8 cellular contexts compared by ENCODE assay signal in the genomic region with DNA sequence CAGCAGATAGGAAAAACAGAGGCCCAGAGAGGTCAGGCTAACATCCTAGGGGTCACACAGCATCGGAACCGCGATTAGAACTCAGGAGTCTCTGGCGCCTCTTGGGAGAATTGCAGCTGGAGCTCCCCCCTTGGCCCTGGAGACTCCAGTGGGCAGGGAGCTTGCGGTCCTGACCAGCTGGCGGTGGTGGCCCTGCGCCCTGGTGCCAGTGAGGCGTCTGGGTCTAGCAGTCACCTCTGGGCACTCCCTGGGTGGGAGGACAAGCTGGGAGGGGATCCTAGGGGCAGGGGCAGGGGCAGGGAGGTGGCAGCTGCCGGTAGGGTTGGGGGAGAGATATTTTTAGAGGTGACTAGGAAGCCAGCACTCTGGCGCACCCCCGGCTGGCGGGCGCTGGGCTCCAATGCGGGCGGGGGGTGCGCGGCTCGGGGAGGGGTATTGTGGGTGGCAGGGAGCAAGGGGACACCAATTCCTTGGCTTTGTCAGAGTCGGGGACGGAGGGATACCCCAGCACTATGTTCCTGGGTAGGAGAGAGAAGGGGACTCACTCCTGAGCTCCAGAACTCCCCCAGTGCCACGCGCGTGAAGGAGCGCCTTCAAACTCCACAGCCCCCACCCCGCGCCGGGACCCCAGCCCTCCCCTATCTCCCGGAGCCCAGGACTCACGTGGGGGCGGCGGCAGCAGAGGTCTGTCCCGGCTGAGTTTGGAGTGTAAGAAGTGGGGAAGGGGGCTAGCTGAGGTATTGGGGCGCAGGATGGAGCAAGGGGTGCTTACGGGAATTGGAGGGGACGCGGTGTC. TPM values are rescaled to one million over a fixed set of nuclear protein-coding genes. Genes with fewer than 3 reads are reported as not detected.
DNase-seq lines count a peak whose midpoint lies in the region; ATAC-seq and TF ChIP-seq lines count a peak whose summit lies in the region.

No MANE protein-coding gene starts in this region.

- peak overlapping the region; percentile 79 for H3K4me3 Mint-ChIP-seq in activated T-cell treated with anti-CD3 and anti-CD28 coated beads, Interleukin-2, amount 50 U/mL, for 24 hours
- peak overlapping the region; percentile 93 for H3K4me3 Mint-ChIP-seq in activated naive CD8-positive, alpha-beta T cell

- no peaks in the 10 kb centered on the region for H3K36me3 Mint-ChIP-seq in activated T-cell treated with anti-CD3 and anti-CD28 coated beads, Interleukin-2, amount 50 U/mL, for 24 hours (ENCODE audit: low read depth)
- no peaks in the 10 kb centered on the region for H3K36me3 Mint-ChIP-seq in activated naive CD8-positive, alpha-beta T cell

- ATAC-seq in GM19328 (IDR thresholded peaks at IDR 0.05; ENCODE audit: unreplicated experiment) (no peak), GM21619 (IDR thresholded peaks at IDR 0.05; ENCODE audit: unreplicated experiment) (no peak), sciatic nerve (no peak)

- DNase-seq in activated T-cell treated with anti-CD3 and anti-CD28 coated beads, Interleukin-2, amount 50 U/mL, for 24 hours, result peak; percentile 44
- no peak for DNase-seq in activated T-cell treated with anti-CD3 and anti-CD28 coated beads, Interleukin-2, amount 50 U/mL, for 1 hour
- DNase-seq in kidney epithelial cell (ENCODE audit: low read depth) (no peak), transverse colon (no peak), sciatic nerve (ENCODE audit: low spot score) (no peak)

- H3K27me3 Mint-ChIP-seq in activated T-cell treated with anti-CD3 and anti-CD28 coated beads, Interleukin-2, amount 50 U/mL, for 24 hours, result peaks cover 31% of the 10 kb centered on the region
- H3K27me3 Mint-ChIP-seq in activated naive CD8-positive, alpha-beta T cell, result peaks cover 7% of the 10 kb centered on the region

- peak overlapping the region; percentile 72 for H3K4me3 ChIP-seq in kidney epithelial cell (ENCODE audit: low read depth, low read length)
- peak overlapping the region; percentile 39 to 64 (median 54) for H3K4me3 ChIP-seq in transverse colon

- TF ChIP-seq POLR2A in transverse colon (IDR thresholded peaks at IDR 0.05), result no peak

- no peak overlapping the region for H3K27ac ChIP-seq in transverse colon

- TF ChIP-seq EP300 in transverse colon (IDR thresholded peaks at IDR 0.05; ENCODE audit: low read depth), result no peak

- no peaks in the 10 kb centered on the region for H3K36me3 ChIP-seq in kidney epithelial cell (ENCODE audit: control insufficient read depth, insufficient read depth, low read length)
- no peaks in the 10 kb centered on the region for H3K36me3 ChIP-seq in transverse colon

- in situ Hi-C loops in transverse colon (cut with MboI; ENCODE audit: low pct_ligation_motif_present in 1 of 4, low pct_unique_long_range_greater_than_20kb in 1 of 4, low sequenced_read_pairs in 3 of 4), result loop anchor here in 2 of 4 donors (5.0 kb wide), 2 partner anchors 48 to 53 kb away; no protein-coding TSS in a partner anchor

- H3K27me3 ChIP-seq in kidney epithelial cell (ENCODE audit: control insufficient read depth, insufficient read depth, low read length), result peaks cover 45% of the 10 kb centered on the region
- H3K27me3 ChIP-seq in transverse colon, result peaks cover 37% of the 10 kb centered on the region

- WGBS in transverse colon (ENCODE audit: low coverage in 1 of 2), 2 donors, result 10% methylated on average over 34 of the region's 36 CpGs; no CpG with 5 or more reads in 1 of the 2 donors

- no peak overlapping the region for H3K27ac Mint-ChIP-seq in activated T-cell treated with anti-CD3 and anti-CD28 coated beads, Interleukin-2, amount 50 U/mL, for 24 hours
- peak overlapping the region; percentile 10 for H3K27ac Mint-ChIP-seq in activated naive CD8-positive, alpha-beta T cell

- peaks cover 8% of the 10 kb centered on the region for H3K4me1 Mint-ChIP-seq in activated T-cell treated with anti-CD3 and anti-CD28 coated beads, Interleukin-2, amount 50 U/mL, for 24 hours (ENCODE audit: low read depth)
- H3K4me1 Mint-ChIP-seq in activated naive CD8-positive, alpha-beta T cell (ENCODE audit: low read depth), result peaks cover 10% of the 10 kb centered on the region

- TF ChIP-seq CTCF in kidney epithelial cell (IDR thresholded peaks at IDR 0.05; ENCODE audit: insufficient read depth, low read length, poor library complexity, severe bottlenecking) (no peak), transverse colon (IDR thresholded peaks at IDR 0.05) (no peak)

- no peaks in the 10 kb centered on the region for H3K9me3 ChIP-seq in transverse colon

- H3K4me1 ChIP-seq in transverse colon, result peaks cover 9 to 23% (median 15%) of the 10 kb centered on the region in 4 donors

- H3K9me3 Mint-ChIP-seq in activated T-cell treated with anti-CD3 and anti-CD28 coated beads, Interleukin-2, amount 50 U/mL, for 24 hours, result no peaks in the 10 kb centered on the region
- no peaks in the 10 kb centered on the region for H3K9me3 Mint-ChIP-seq in activated naive CD8-positive, alpha-beta T cell (ENCODE audit: low read depth)

- intact Hi-C loops in transverse colon (cut with DNase I; ENCODE audit: low total_unique reads) (no loop called here), sciatic nerve (cut with DNase I) (loop anchor here (10.0 kb wide), 1 partner anchor 55 kb away; no protein-coding TSS in a partner anchor)

RNA-seq across cellular contexts. Expression of a gene that starts 0.6 kb away (rescaled TPM):
- total RNA-seq in kidney epithelial cell (not detected in 2 replicates), transverse colon (not detected), sciatic nerve (6.2 TPM)

RNA-seq across cellular contexts. Expression of a gene that starts 19.5 kb away (rescaled TPM):
- total RNA-seq in kidney epithelial cell, result 0.41 and 0.42 TPM in 2 replicates
- 1 to 10 TPM in 3 of 4 donors, under 1 TPM in 1; 0.60 to 7.6 (median 5.9) TPM for total RNA-seq in transverse colon
- total RNA-seq in sciatic nerve, result 8.5 TPM

RNA-seq across cellular contexts. Expression of a gene that starts 19.6 kb away (rescaled TPM):
- total RNA-seq in kidney epithelial cell, result 0.58 TPM in 1 of 2 replicates, not detected in the other
- 1 to 10 TPM in 1 of 4 donors, under 1 TPM in 1, not detected in 2; 0.68 to 4.0 TPM for total RNA-seq in transverse colon
- 1.3 TPM for total RNA-seq in sciatic nerve
